Comparison of ENCODE assay signal across 8 cellular contexts in genomic region chr6:16758163-16758975, GRCh38. TPM values are rescaled to one million over a fixed set of nuclear protein-coding genes. Genes with fewer than 3 reads are reported as not detected.
DNase-seq lines count a peak whose midpoint lies in the region; ATAC-seq and TF ChIP-seq lines count a peak whose summit lies in the region.

No MANE protein-coding gene starts in this region.

- H3K36me3 ChIP-seq in KMS-11 (ENCODE audit: insufficient read depth), result no peaks in the 10 kb centered on the region

- H3K36me3 Mint-ChIP-seq in activated naive CD8-positive, alpha-beta T cell treated with anti-CD3 and anti-CD28 coated beads, Interleukin-2, amount 10 ng/mL, durations not matched to agents 7 days and 5 days, result peaks cover 4% of the 10 kb centered on the region

- H3K9me3 Mint-ChIP-seq in activated naive CD8-positive, alpha-beta T cell treated with anti-CD3 and anti-CD28 coated beads, Interleukin-2, amount 10 ng/mL, durations not matched to agents 7 days and 5 days, result no peaks in the 10 kb centered on the region

- H3K27ac Mint-ChIP-seq in activated naive CD8-positive, alpha-beta T cell treated with anti-CD3 and anti-CD28 coated beads, Interleukin-2, amount 10 ng/mL, durations not matched to agents 7 days and 5 days, result peak overlapping the region; percentile 92

- H3K27ac ChIP-seq in KMS-11, result peak overlapping the region; percentile 84; the same call in 1 of the 2 replicates
- H3K27ac ChIP-seq in substantia nigra (ENCODE audit: low read depth, low read length, poor library complexity, severe bottlenecking), result peak overlapping the region; percentile 95

- POLR2A ChIA-PET in activated naive CD8-positive, alpha-beta T cell treated with anti-CD3 and anti-CD28 coated beads, Interleukin-2, amount 10 ng/mL, durations not matched to agents 7 days and 5 days (lab: Charles Lee), result interaction anchor here (0.6 to 2.2 kb wide), 7 partner anchors 9 to 628 kb away, joined by 4 to 9 read pairs (median 7); no protein-coding TSS in a partner anchor

- no peaks in the 10 kb centered on the region for H3K27me3 Mint-ChIP-seq in activated naive CD8-positive, alpha-beta T cell treated with anti-CD3 and anti-CD28 coated beads, Interleukin-2, amount 10 ng/mL, durations not matched to agents 7 days and 5 days

- no peak overlapping the region for H3K4me3 ChIP-seq in KMS-11 (IDR thresholded peaks at IDR 0.05; ENCODE audit: insufficient read depth, low read depth, low read length)

- no peak for TF ChIP-seq CTCF in KMS-11 (conservative IDR thresholded peaks at IDR 0.05; ENCODE audit: low read depth, low read length)

- peak overlapping the region; percentile 71; the same call in 1 of the 2 replicates for H3K9ac ChIP-seq in KMS-11

- H3K4me1 ChIP-seq in KMS-11 (ENCODE audit: low read depth, poor library complexity, severe bottlenecking), result peaks cover 29% of the 10 kb centered on the region

- H3K4me1 Mint-ChIP-seq in activated naive CD8-positive, alpha-beta T cell treated with anti-CD3 and anti-CD28 coated beads, Interleukin-2, amount 10 ng/mL, durations not matched to agents 7 days and 5 days, result peaks cover 25% of the 10 kb centered on the region

- DNase-seq in CD1c-positive myeloid dendritic cell (ENCODE audit: extremely low spot score) (peak; percentile 49), islet precursor cell (peak; percentile 85), substantia nigra (lab: John Stamatoyannopoulos, UW) (peak in 10 of 49 donors; percentile 7 to 38 (median 18)), glomerular visceral epithelial cell (ENCODE audit: extremely low spot score) (no peak), NK-92 (lab: John Stamatoyannopoulos, UW; ENCODE audit: unreplicated experiment) (no peak)
- DNase-seq in activated naive CD8-positive, alpha-beta T cell treated with anti-CD3 and anti-CD28 coated beads, Interleukin-2, amount 10 ng/mL, durations not matched to agents 7 days and 5 days, result no peak
- no peak for DNase-seq in activated CD4-positive, CD25-positive, alpha-beta regulatory T cell (lab: John Stamatoyannopoulos, UW)

- H3K27me3 ChIP-seq in KMS-11 (ENCODE audit: insufficient read depth, low read depth), result no peaks in the 10 kb centered on the region

- H2AFZ ChIP-seq in KMS-11 (ENCODE audit: low read depth), result no peak overlapping the region

- H3K79me2 ChIP-seq in KMS-11 (ENCODE audit: insufficient read depth, low read depth), result peaks cover 42% of the 10 kb centered on the region

- peak overlapping the region; percentile 85 for H3K4me2 ChIP-seq in KMS-11

- H3K4me3 Mint-ChIP-seq in activated naive CD8-positive, alpha-beta T cell treated with anti-CD3 and anti-CD28 coated beads, Interleukin-2, amount 10 ng/mL, durations not matched to agents 7 days and 5 days, result peak overlapping the region; percentile 92

- H4K20me1 ChIP-seq in KMS-11 (ENCODE audit: insufficient read depth), result no peaks in the 10 kb centered on the region

- ATAC-seq in activated naive CD8-positive, alpha-beta T cell treated with anti-CD3 and anti-CD28 coated beads, Interleukin-2, amount 10 ng/mL, durations not matched to agents 7 days and 5 days (ENCODE audit: low read depth), result no peak

RNA-seq across cellular contexts. Expression of gene ATXN1, which starts 2.9 kb away (rescaled TPM):
- total RNA-seq in activated naive CD8-positive, alpha-beta T cell treated with anti-CD3 and anti-CD28 coated beads, Interleukin-2, amount 10 ng/mL, durations not matched to agents 7 days and 5 days, result 10 to 100 TPM; 63.6 to 67.2 TPM

Comparison
In these comparisons a context has a peak if more than half of its experiments do, and no peak if none do; other contexts are left out.
1. DNase-seq: peak in CD1c-positive myeloid dendritic cell (single experiment) and islet precursor cell (single experiment); none in activated naive CD8-positive, alpha-beta T cell treated with anti-CD3 and anti-CD28 coated beads, Interleukin-2, amount 10 ng/mL, durations not matched to agents 7 days and 5 days (single experiment), glomerular visceral epithelial cell (single experiment), activated CD4-positive, CD25-positive, alpha-beta regulatory T cell (0 of 4) and NK-92 (single experiment).